In genomic region chr11:123261345-123262106, GRCh38 we compare ENCODE assay signal across 8 cellular contexts.
A peak's percentile ranks its signal among the peaks of the same experiment; 100 is the strongest.
DNase-seq lines count a peak whose midpoint lies in the region; ATAC-seq, FAIRE-seq and TF ChIP-seq lines count a peak whose summit lies in the region.

No MANE protein-coding gene starts in this region.

- peak; percentile 94 to 100 (median 98) for ATAC-seq in pancreas

- peak; percentile 89 for TF ChIP-seq CTCF in glutamatergic neuron (IDR thresholded peaks at IDR 0.05; ENCODE audit: partially characterized antibody, unreplicated experiment)
- peak; percentile 88 to 91 (median 90) for TF ChIP-seq CTCF in pancreas (IDR thresholded peaks at IDR 0.05)
- peak; percentile 65 to 92 (median 87) for TF ChIP-seq CTCF in transverse colon (IDR thresholded peaks at IDR 0.05)

- H3K9me3 ChIP-seq in pancreas (no peaks in the 10 kb centered on the region), transverse colon (no peaks in the 10 kb centered on the region)

- no peaks in the 10 kb centered on the region for H3K36me3 ChIP-seq in pancreas
- H3K36me3 ChIP-seq in transverse colon: no peaks in the 10 kb centered on the region

- FAIRE-seq in pancreas (lab: Jason Lieb, UNC): no peak

- 12 to 14% methylated on average over 25 of the region's 25 CpGs for WGBS in pancreas, 2 donors
- WGBS in transverse colon (ENCODE audit: low coverage in 1 of 2), 2 donors: 17 to 40% methylated on average over 13 to 25 of the region's 25 CpGs

- CTCF ChIA-PET in activated naive CD4-positive, alpha-beta T cell treated with anti-CD3 and anti-CD28 coated beads for 36 hours (lab: Charles Lee): interaction anchor here (0.6 to 4.2 kb wide), 42 partner anchors 9 to 319 kb away, joined by 3 to 41 read pairs (median 4); no protein-coding TSS in a partner anchor

- no peaks in the 10 kb centered on the region for H3K36me3 Mint-ChIP-seq in activated naive CD4-positive, alpha-beta T cell treated with anti-CD3 and anti-CD28 coated beads for 36 hours (ENCODE audit: low read depth)
- peaks cover 9% of the 10 kb centered on the region for H3K36me3 Mint-ChIP-seq in glutamatergic neuron (ENCODE audit: unreplicated experiment)

- H3K4me3 Mint-ChIP-seq in activated naive CD4-positive, alpha-beta T cell treated with anti-CD3 and anti-CD28 coated beads for 36 hours: no peak overlapping the region
- no peak overlapping the region for H3K4me3 Mint-ChIP-seq in glutamatergic neuron (ENCODE audit: unreplicated experiment)

- H3K4me1 ChIP-seq in pancreas: peaks cover 0 to 3% (median 0%) of the 10 kb centered on the region in 3 donors
- peaks cover 0 to 12% (median 1%) of the 10 kb centered on the region in 4 donors for H3K4me1 ChIP-seq in transverse colon

- intact Hi-C loops in activated naive CD4-positive, alpha-beta T cell treated with anti-CD3 and anti-CD28 coated beads for 36 hours (cut with micrococcal nuclease): loop anchor here (1.0 to 5.0 kb wide), 2 partner anchors 217 to 316 kb away; no protein-coding TSS in a partner anchor
- intact Hi-C loops in pancreas (cut with DNase I) (no loop called here), transverse colon (cut with DNase I; ENCODE audit: low total_unique reads) (no loop called here)

- no peak for TF ChIP-seq POLR2A in transverse colon (IDR thresholded peaks at IDR 0.05)

- H3K4me3 ChIP-seq in pancreas (peak overlapping the region in 2 of 4 donors; percentile 5 to 29), transverse colon (peak overlapping the region in 2 of 4 donors; percentile 9 to 30)

- in situ Hi-C loops in SK-MEL-5 (cut with HindIII; ENCODE audit: low pct_unique_long_range_greater_than_20kb, low sequenced_read_pairs): loop anchor here (25.0 kb wide), 1 partner anchor 149 kb away; no protein-coding TSS in a partner anchor
- in situ Hi-C loops in transverse colon (cut with MboI; ENCODE audit: low pct_ligation_motif_present in 1 of 4, low pct_unique_long_range_greater_than_20kb in 1 of 4, low sequenced_read_pairs in 3 of 4): no loop called here

- peak; percentile 18 for DNase-seq in NK-92 treated with Interleukin-12 subunit alpha and Interleukin-12 subunit beta, amount 100 ng/mL, for 24 hours (lab: John Stamatoyannopoulos, UW)
- DNase-seq in NK-92 (lab: John Stamatoyannopoulos, UW; ENCODE audit: unreplicated experiment) (no peak), HuH-7 (ENCODE audit: low spot score) (peak; percentile 78), SK-MEL-5 (ENCODE audit: low read depth, low spot score) (peak; percentile 80), glutamatergic neuron (peak; percentile 89), pancreas (peak; percentile 65 to 94 (median 83)), transverse colon (peak; percentile 85)
- peak; percentile 83 for DNase-seq in activated naive CD4-positive, alpha-beta T cell treated with anti-CD3 and anti-CD28 coated beads for 36 hours

- H3K4me1 Mint-ChIP-seq in activated naive CD4-positive, alpha-beta T cell treated with anti-CD3 and anti-CD28 coated beads for 36 hours (ENCODE audit: low read depth): peaks cover 7% of the 10 kb centered on the region
- H3K4me1 Mint-ChIP-seq in glutamatergic neuron (ENCODE audit: low read depth, unreplicated experiment): peaks cover 30% of the 10 kb centered on the region

- no peaks in the 10 kb centered on the region for H3K27me3 ChIP-seq in pancreas
- H3K27me3 ChIP-seq in transverse colon: peaks cover 7% of the 10 kb centered on the region

- H3K27me3 Mint-ChIP-seq in activated naive CD4-positive, alpha-beta T cell treated with anti-CD3 and anti-CD28 coated beads for 36 hours (ENCODE audit: low read depth): peaks cover 23% of the 10 kb centered on the region
- peaks cover 7% of the 10 kb centered on the region for H3K27me3 Mint-ChIP-seq in glutamatergic neuron (ENCODE audit: unreplicated experiment)

- H3K27ac ChIP-seq in pancreas (no peak overlapping the region), transverse colon (no peak overlapping the region)

- TF ChIP-seq EP300 in transverse colon (IDR thresholded peaks at IDR 0.05; ENCODE audit: low read depth): no peak

- H3K27ac Mint-ChIP-seq in activated naive CD4-positive, alpha-beta T cell treated with anti-CD3 and anti-CD28 coated beads for 36 hours: no peak overlapping the region
- no peak overlapping the region for H3K27ac Mint-ChIP-seq in glutamatergic neuron (ENCODE audit: unreplicated experiment)

- H3K9me3 Mint-ChIP-seq in activated naive CD4-positive, alpha-beta T cell treated with anti-CD3 and anti-CD28 coated beads for 36 hours: peaks cover 5% of the 10 kb centered on the region
- no peaks in the 10 kb centered on the region for H3K9me3 Mint-ChIP-seq in glutamatergic neuron (ENCODE audit: unreplicated experiment)
